In the genomic region with DNA sequence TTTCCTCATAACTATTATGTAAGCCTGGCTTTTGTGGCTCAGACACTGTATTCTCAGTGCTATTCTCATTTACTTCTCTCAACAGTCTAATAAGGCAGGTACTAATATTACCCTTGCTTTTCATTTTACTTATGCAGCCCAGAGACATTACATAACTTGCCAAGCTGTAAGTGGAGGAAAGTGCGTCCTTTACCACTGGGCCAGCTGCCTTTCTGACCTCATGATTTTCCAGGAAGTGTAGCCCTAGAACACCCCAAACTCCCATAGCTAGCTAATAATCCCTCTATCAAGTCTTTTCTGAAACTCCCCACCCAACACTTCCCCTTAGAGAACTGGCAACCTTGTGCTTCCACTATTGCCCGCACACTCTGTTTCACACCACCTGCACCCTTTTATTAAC, we compare ENCODE assay signal across 25 cellular contexts.
"Had no signal": no experiment of that assay in that cellular context is flagged by ENCODE, and none has a peak within 500 bp of the region (broad histone marks: within the 10 kb centered on the region; RNA-seq: fewer than 3 reads in every experiment).

No MANE protein-coding gene starts in this region.

- H3K27ac ChIP-seq: neutrophil, stomach, thyroid gland had no signal

- H3K4me1 ChIP-seq: thyroid gland had no signal

- H3K9me3 ChIP-seq: neutrophil, stomach, thyroid gland had no signal

- H3K36me3 ChIP-seq: neutrophil, stomach, thyroid gland had no signal

- ATAC-seq: activated T-cell treated with anti-CD3 and anti-CD28 coated beads, Interleukin-2, amount 50 U/mL, for 4 hours; activated T-helper 17 cell treated with anti-CD3 and anti-CD28 coated beads, Interleukin-2, amount 50 U/mL, for 72 hours; stimulated activated memory B cell treated with anti-CD40 and anti-IgM and Interleukin-4, amounts not matched to agents 10 μg/mL and 1 μg/mL and 100 μg/mL, for 72 hours had no signal

- H3K4me3 ChIP-seq: smooth muscle cell, stomach, thyroid gland had no signal

- H3K27me3 ChIP-seq: neutrophil, stomach, thyroid gland had no signal

- H3K4me2 ChIP-seq: smooth muscle cell had no signal

- DNase-seq: activated CD4-positive, alpha-beta memory T cell treated with anti-CD3 and anti-CD28 coated beads, Interleukin-2, amount 10 ng/mL, durations not matched to agents 7 days and 5 days; activated CD4-positive, alpha-beta T cell treated with anti-CD3 and anti-CD28 coated beads, Interleukin-2, amount 10 ng/mL, durations not matched to agents 7 days and 5 days; activated CD4-positive, CD25-positive, alpha-beta regulatory T cell treated with anti-CD3 and anti-CD28 coated beads, Interleukin-2, amount 50 U/mL, for 72 hours; activated gamma-delta T cell treated with Interleukin-2 at 50 U/mL for 16 hours; activated naive CD4-positive, alpha-beta T cell treated with anti-CD3 and anti-CD28 coated beads, Interleukin-2, amount 50 U/mL, for 16 hours; activated T-cell treated with anti-CD3 and anti-CD28 coated beads, Interleukin-2, amount 50 U/mL, for 4 hours; amniotic stem cell; central memory CD4-positive, alpha-beta T cell; foreskin fibroblast; head of caudate nucleus; mammary epithelial cell; naive B cell; nephron progenitor cell; stimulated activated CD4-positive, alpha-beta T cell treated with anti-CD3 and anti-CD28 coated beads, Interleukin-1b, Interleukin-23, amount 100 ng/mL, for 48 hours; stimulated activated CD4-positive, alpha-beta T cell treated with anti-CD3 and anti-CD28 coated beads, Interleukin-4, amount 100 ng/mL, for 4 hours; stimulated activated CD8-positive, alpha-beta memory T cell treated with anti-CD3 and anti-CD28 coated beads, Interleukin-4, amount 100 ng/mL, for 48 hours; stomach; T-helper 9 cell; thyroid gland had no signal

- FAIRE-seq: astrocyte, endothelial cell of umbilical vein had no signal
